Comparison of ENCODE assay signal across 2 cellular contexts in genomic region chr6:167553716-167554115, GRCh38.
TF ChIP-seq lines count a peak whose summit lies in the region.

No MANE protein-coding gene starts in this region.

TF ChIP-seq in HepG2, 621 proteins besides CTCF, POLR2A, EP300 and RAD21 (continues in another document):
- TF ChIP-seq ZFY (CRISPR knock-in tag; IDR thresholded peaks at IDR 0.05) (0 out of 2 replicates have a peak, but pooled peaks have one; percentile 0), ZNF687 (CRISPR knock-in tag; IDR thresholded peaks at IDR 0.05) (peak; percentile 65), UBTF (CRISPR knock-in tag; IDR thresholded peaks at IDR 0.05) (peak; percentile 8; the same call in 1 of the 2 replicates), ZBTB38 (CRISPR knock-in tag; IDR thresholded peaks at IDR 0.05) (peak; percentile 15; the same call in 1 of the 2 replicates), ZNF605 (CRISPR knock-in tag; IDR thresholded peaks at IDR 0.05) (peak; percentile 77; the same call in 1 of the 2 replicates), ZNF770 (CRISPR knock-in tag; IDR thresholded peaks at IDR 0.05) (peak; percentile 63), BHLHE40 (IDR thresholded peaks at IDR 0.05; ENCODE audit: low read length) (no peak), MAX (IDR thresholded peaks at IDR 0.05) (peak; percentile 56; the same call in 1 of the 2 replicates), EHMT2 (IDR thresholded peaks at IDR 0.05; ENCODE audit: borderline replicate concordance, low read depth, low read length) (no peak), RBAK (CRISPR knock-in tag; IDR thresholded peaks at IDR 0.05) (0 out of 2 replicates have a peak, but pooled peaks have one; percentile 31), TAF1 (CRISPR knock-in tag; IDR thresholded peaks at IDR 0.05) (no peak), ZBTB7A (CRISPR knock-in tag; IDR thresholded peaks at IDR 0.05) (0 out of 2 replicates have a peak, but pooled peaks have one; percentile 20), ZNF441 (CRISPR knock-in tag; IDR thresholded peaks at IDR 0.05; ENCODE audit: borderline replicate concordance) (peak; percentile 60; the same call in 1 of the 2 replicates), ZFX (CRISPR knock-in tag; IDR thresholded peaks at IDR 0.05; ENCODE audit: low read depth) (0 out of 2 replicates have a peak, but pooled peaks have one; percentile 40), CAMTA2 (CRISPR knock-in tag; IDR thresholded peaks at IDR 0.05; ENCODE audit: borderline replicate concordance) (0 out of 2 replicates have a peak, but pooled peaks have one; percentile 28), ZBTB20 (CRISPR knock-in tag; IDR thresholded peaks at IDR 0.05; ENCODE audit: borderline replicate concordance, low read depth) (0 out of 2 replicates have a peak, but pooled peaks have one; percentile 29), SALL1 (CRISPR knock-in tag; IDR thresholded peaks at IDR 0.05) (peak; percentile 39)

TF ChIP-seq in GM23338, 12 proteins besides CTCF, POLR2A, EP300 and RAD21:
- no peak for TF ChIP-seq REST (IDR thresholded peaks at IDR 0.05; ENCODE audit: unreplicated experiment)
- TF ChIP-seq POLR2AphosphoS5 (IDR thresholded peaks at IDR 0.05; ENCODE audit: low read depth) = no peak
- TF ChIP-seq EZH2 (IDR thresholded peaks at IDR 0.05; ENCODE audit: low read depth, unreplicated experiment) = no peak
- TF ChIP-seq ZNF114 (CRISPR knock-in tag; IDR thresholded peaks at IDR 0.05) = no peak
- TF ChIP-seq STAT1 (IDR thresholded peaks at IDR 0.05; ENCODE audit: unreplicated experiment) = no peak
- TF ChIP-seq NANOG (IDR thresholded peaks at IDR 0.05; ENCODE audit: borderline replicate concordance) = no peak
- TF ChIP-seq EZH2phosphoT487 (IDR thresholded peaks at IDR 0.05; ENCODE audit: unreplicated experiment) = no peak
- TF ChIP-seq ETS1 (IDR thresholded peaks at IDR 0.05) = no peak
- TF ChIP-seq CREB1 (CRISPR knock-in tag; IDR thresholded peaks at IDR 0.05; ENCODE audit: low read depth) = no peak
- TF ChIP-seq ZNF462 (CRISPR knock-in tag; IDR thresholded peaks at IDR 0.05) = no peak
- no peak for TF ChIP-seq JUNB (IDR thresholded peaks at IDR 0.05; ENCODE audit: unreplicated experiment)
- TF ChIP-seq ZNF331 (CRISPR knock-in tag; IDR thresholded peaks at IDR 0.05; ENCODE audit: low read depth) = no peak
